In the genomic region with DNA sequence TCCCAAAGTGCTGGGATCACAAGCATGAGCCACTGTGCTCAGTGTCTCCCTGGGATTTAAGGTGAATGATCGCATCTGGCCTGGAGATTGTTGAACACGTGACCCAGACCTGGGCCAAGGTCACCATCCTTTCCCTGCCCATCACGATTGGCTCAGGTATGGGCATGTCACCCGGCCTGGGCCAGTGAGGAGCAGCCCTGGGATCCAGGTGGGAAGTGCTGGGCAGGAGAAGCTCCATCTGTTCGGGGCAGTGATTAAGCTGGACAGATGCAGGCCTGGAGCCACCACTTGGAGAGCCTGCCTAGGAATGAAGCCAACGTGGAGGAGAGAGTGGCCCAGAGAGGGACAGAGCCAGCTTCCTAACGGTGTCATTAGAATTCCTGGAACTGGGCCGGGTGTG, we compare ENCODE assay signal across 1 cellular context.
TF ChIP-seq lines count a peak whose summit lies in the region.

No MANE protein-coding gene starts in this region.

TF ChIP-seq in HepG2, 621 proteins besides CTCF, POLR2A, EP300 and RAD21 (continued from another document):
- TF ChIP-seq, protein P1, sequence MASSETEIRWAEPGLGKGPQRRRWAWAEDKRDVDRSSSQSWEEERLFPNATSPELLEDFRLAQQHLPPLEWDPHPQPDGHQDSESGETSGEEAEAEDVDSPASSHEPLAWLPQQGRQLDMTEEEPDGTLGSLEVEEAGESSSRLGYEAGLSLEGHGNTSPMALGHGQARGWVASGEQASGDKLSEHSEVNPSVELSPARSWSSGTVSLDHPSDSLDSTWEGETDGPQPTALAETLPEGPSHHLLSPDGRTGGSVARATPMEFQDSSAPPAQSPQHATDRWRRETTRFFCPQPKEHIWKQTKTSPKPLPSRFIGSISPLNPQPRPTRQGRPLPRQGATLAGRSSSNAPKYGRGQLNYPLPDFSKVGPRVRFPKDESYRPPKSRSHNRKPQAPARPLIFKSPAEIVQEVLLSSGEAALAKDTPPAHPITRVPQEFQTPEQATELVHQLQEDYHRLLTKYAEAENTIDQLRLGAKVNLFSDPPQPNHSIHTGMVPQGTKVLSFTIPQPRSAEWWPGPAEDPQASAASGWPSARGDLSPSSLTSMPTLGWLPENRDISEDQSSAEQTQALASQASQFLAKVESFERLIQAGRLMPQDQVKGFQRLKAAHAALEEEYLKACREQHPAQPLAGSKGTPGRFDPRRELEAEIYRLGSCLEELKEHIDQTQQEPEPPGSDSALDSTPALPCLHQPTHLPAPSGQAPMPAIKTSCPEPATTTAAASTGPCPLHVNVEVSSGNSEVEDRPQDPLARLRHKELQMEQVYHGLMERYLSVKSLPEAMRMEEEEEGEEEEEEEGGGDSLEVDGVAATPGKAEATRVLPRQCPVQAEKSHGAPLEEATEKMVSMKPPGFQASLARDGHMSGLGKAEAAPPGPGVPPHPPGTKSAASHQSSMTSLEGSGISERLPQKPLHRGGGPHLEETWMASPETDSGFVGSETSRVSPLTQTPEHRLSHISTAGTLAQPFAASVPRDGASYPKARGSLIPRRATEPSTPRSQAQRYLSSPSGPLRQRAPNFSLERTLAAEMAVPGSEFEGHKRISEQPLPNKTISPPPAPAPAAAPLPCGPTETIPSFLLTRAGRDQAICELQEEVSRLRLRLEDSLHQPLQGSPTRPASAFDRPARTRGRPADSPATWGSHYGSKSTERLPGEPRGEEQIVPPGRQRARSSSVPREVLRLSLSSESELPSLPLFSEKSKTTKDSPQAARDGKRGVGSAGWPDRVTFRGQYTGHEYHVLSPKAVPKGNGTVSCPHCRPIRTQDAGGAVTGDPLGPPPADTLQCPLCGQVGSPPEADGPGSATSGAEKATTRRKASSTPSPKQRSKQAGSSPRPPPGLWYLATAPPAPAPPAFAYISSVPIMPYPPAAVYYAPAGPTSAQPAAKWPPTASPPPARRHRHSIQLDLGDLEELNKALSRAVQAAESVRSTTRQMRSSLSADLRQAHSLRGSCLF (CRISPR knock-in tag; IDR thresholded peaks at IDR 0.05; ENCODE audit: borderline replicate concordance), result no peak
- TF ChIP-seq ZNF256 (CRISPR knock-in tag; conservative IDR thresholded peaks at IDR 0.05), result no peak
- TF ChIP-seq MED1 (CRISPR knock-in tag; IDR thresholded peaks at IDR 0.05), result no peak
- peak; percentile 62 for TF ChIP-seq NFYB (CRISPR knock-in tag; IDR thresholded peaks at IDR 0.05)
- TF ChIP-seq FOXP1 (IDR thresholded peaks at IDR 0.05), result no peak
- no peak for TF ChIP-seq FOXP1 (CRISPR knock-in tag; IDR thresholded peaks at IDR 0.05)
- TF ChIP-seq AHR (CRISPR knock-in tag; IDR thresholded peaks at IDR 0.05), result no peak
- TF ChIP-seq ZNF780A (CRISPR knock-in tag; IDR thresholded peaks at IDR 0.05), result no peak
- TF ChIP-seq ZNF451 (CRISPR knock-in tag; IDR thresholded peaks at IDR 0.05), result no peak
- TF ChIP-seq FOXJ3 (CRISPR knock-in tag; IDR thresholded peaks at IDR 0.05; ENCODE audit: borderline replicate concordance), result no peak
- TF ChIP-seq PITX1 (CRISPR knock-in tag; IDR thresholded peaks at IDR 0.05), result no peak
- TF ChIP-seq SP1 (IDR thresholded peaks at IDR 0.05), result no peak
- TF ChIP-seq SP1 (CRISPR knock-in tag; IDR thresholded peaks at IDR 0.05), result no peak
- no peak for TF ChIP-seq NCOA1 (CRISPR knock-in tag; IDR thresholded peaks at IDR 0.05)
